15 cellular contexts compared by ENCODE assay signal in genomic region chr3:44885618-44886017, GRCh38. TPM values are rescaled to one million over a fixed set of nuclear protein-coding genes. Genes with fewer than 3 reads are reported as not detected.
DNase-seq lines count a peak whose midpoint lies in the region; ATAC-seq and TF ChIP-seq lines count a peak whose summit lies in the region.
"Had no signal": no experiment of that assay in that cellular context is flagged by ENCODE, and none has a peak within 500 bp of the region (broad histone marks: within the 10 kb centered on the region; RNA-seq: fewer than 3 reads in every experiment).

No MANE protein-coding gene starts in this region.

- peak overlapping the region; percentile 100 for H3K27ac ChIP-seq in RWPE2 (ENCODE audit: poor library complexity, severe bottlenecking)

- DNase-seq in activated CD8-positive, alpha-beta T cell treated with anti-CD3 and anti-CD28 coated beads for 36 hours = no peak
- DNase-seq in activated CD8-positive, alpha-beta T cell treated with anti-CD3 and anti-CD28 coated beads, Interleukin-2, amount 10 ng/mL, durations not matched to agents 7 days and 5 days = no peak
- DNase-seq in RWPE2 (ENCODE audit: low spot score) = peak; percentile 95
- peak; percentile 89 for DNase-seq in fibroblast of peridontal ligament (ENCODE audit: extremely low read depth)
- DNase-seq in smooth muscle cell of the brain vasculature (ENCODE audit: low read depth, low spot score) = peak; percentile 84
- DNase-seq in HuH-7 (ENCODE audit: low spot score) = no peak
- DNase-seq in NCI-H187 (lab: John Stamatoyannopoulos, UW) = no peak
- DNase-seq: activated CD4-positive, alpha-beta T cell treated with anti-CD3 and anti-CD28 coated beads, Interleukin-2, amount 50 U/mL, for 48 hours; AML-193; caudate nucleus; immature natural killer cell; KG1; OCI-M1; right cardiac atrium had no signal

- H3K9me3 ChIP-seq in RWPE2 (ENCODE audit: severe bottlenecking) = no peaks in the 10 kb centered on the region

- CTCF ChIA-PET in activated CD8-positive, alpha-beta T cell treated with anti-CD3 and anti-CD28 coated beads for 36 hours (lab: Charles Lee) = no interaction called here
- CTCF ChIA-PET in activated CD8-positive, alpha-beta T cell treated with anti-CD3 and anti-CD28 coated beads, Interleukin-2, amount 10 ng/mL, durations not matched to agents 7 days and 5 days (lab: Charles Lee) = interaction anchor here (1.1 kb wide), 1 partner anchor 29 kb away, joined by 5 read pairs; no protein-coding TSS in a partner anchor

- peak; percentile 55 for ATAC-seq in activated CD8-positive, alpha-beta T cell treated with anti-CD3 and anti-CD28 coated beads for 36 hours
- ATAC-seq in activated CD8-positive, alpha-beta T cell treated with anti-CD3 and anti-CD28 coated beads, Interleukin-2, amount 10 ng/mL, durations not matched to agents 7 days and 5 days = no peak
- ATAC-seq in RWPE2 (ENCODE audit: low read depth) (peak; percentile 63), HG03097 (IDR thresholded peaks at IDR 0.05; ENCODE audit: low FRiP score, unreplicated experiment) (no peak)

- H3K27me3 Mint-ChIP-seq in activated CD8-positive, alpha-beta T cell treated with anti-CD3 and anti-CD28 coated beads for 36 hours = peaks cover 10% of the 10 kb centered on the region
- H3K27me3 Mint-ChIP-seq in activated CD8-positive, alpha-beta T cell treated with anti-CD3 and anti-CD28 coated beads, Interleukin-2, amount 10 ng/mL, durations not matched to agents 7 days and 5 days (ENCODE audit: low read depth) = peaks cover 6% of the 10 kb centered on the region

- H3K4me1 Mint-ChIP-seq in activated CD8-positive, alpha-beta T cell treated with anti-CD3 and anti-CD28 coated beads for 36 hours (ENCODE audit: low read depth) = no peaks in the 10 kb centered on the region
- no peaks in the 10 kb centered on the region for H3K4me1 Mint-ChIP-seq in activated CD8-positive, alpha-beta T cell treated with anti-CD3 and anti-CD28 coated beads, Interleukin-2, amount 10 ng/mL, durations not matched to agents 7 days and 5 days (ENCODE audit: low read depth)
- H3K4me1 Mint-ChIP-seq: immature natural killer cell had no signal

- no peaks in the 10 kb centered on the region for H3K27me3 ChIP-seq in RWPE2 (ENCODE audit: insufficient read depth, poor library complexity, severe bottlenecking)

- no peak overlapping the region for H3K27ac Mint-ChIP-seq in activated CD8-positive, alpha-beta T cell treated with anti-CD3 and anti-CD28 coated beads for 36 hours
- H3K27ac Mint-ChIP-seq in activated CD8-positive, alpha-beta T cell treated with anti-CD3 and anti-CD28 coated beads, Interleukin-2, amount 10 ng/mL, durations not matched to agents 7 days and 5 days = no peak overlapping the region
- H3K27ac Mint-ChIP-seq: immature natural killer cell had no signal

- H3K36me3 Mint-ChIP-seq in activated CD8-positive, alpha-beta T cell treated with anti-CD3 and anti-CD28 coated beads for 36 hours (ENCODE audit: low read depth) = no peaks in the 10 kb centered on the region
- no peaks in the 10 kb centered on the region for H3K36me3 Mint-ChIP-seq in activated CD8-positive, alpha-beta T cell treated with anti-CD3 and anti-CD28 coated beads, Interleukin-2, amount 10 ng/mL, durations not matched to agents 7 days and 5 days (ENCODE audit: low read depth)
- H3K36me3 Mint-ChIP-seq: immature natural killer cell had no signal

- H3K4me3 ChIP-seq in RWPE2 (ENCODE audit: severe bottlenecking) = no peak overlapping the region

- no peaks in the 10 kb centered on the region for H3K9me3 Mint-ChIP-seq in activated CD8-positive, alpha-beta T cell treated with anti-CD3 and anti-CD28 coated beads for 36 hours
- no peaks in the 10 kb centered on the region for H3K9me3 Mint-ChIP-seq in activated CD8-positive, alpha-beta T cell treated with anti-CD3 and anti-CD28 coated beads, Interleukin-2, amount 10 ng/mL, durations not matched to agents 7 days and 5 days (ENCODE audit: insufficient read depth)
- H3K9me3 Mint-ChIP-seq: immature natural killer cell had no signal

- POLR2A ChIA-PET in activated CD8-positive, alpha-beta T cell treated with anti-CD3 and anti-CD28 coated beads for 36 hours (lab: Charles Lee) = no interaction called here
- POLR2A ChIA-PET in activated CD8-positive, alpha-beta T cell treated with anti-CD3 and anti-CD28 coated beads, Interleukin-2, amount 10 ng/mL, durations not matched to agents 7 days and 5 days (lab: Charles Lee) = no interaction called here

- no peak overlapping the region for H3K4me3 Mint-ChIP-seq in activated CD8-positive, alpha-beta T cell treated with anti-CD3 and anti-CD28 coated beads for 36 hours
- no peak overlapping the region for H3K4me3 Mint-ChIP-seq in activated CD8-positive, alpha-beta T cell treated with anti-CD3 and anti-CD28 coated beads, Interleukin-2, amount 10 ng/mL, durations not matched to agents 7 days and 5 days
- H3K4me3 Mint-ChIP-seq: immature natural killer cell had no signal

- TF ChIP-seq CTCF in activated CD8-positive, alpha-beta T cell treated with anti-CD3 and anti-CD28 coated beads for 36 hours (IDR thresholded peaks at IDR 0.05) = no peak
- no peak for TF ChIP-seq CTCF in RWPE2 (IDR thresholded peaks at IDR 0.05; ENCODE audit: poor library complexity, severe bottlenecking)

- H3K4me1 ChIP-seq in RWPE2 (ENCODE audit: insufficient read depth, poor library complexity, severe bottlenecking) = peaks cover 42% of the 10 kb centered on the region

- H3K36me3 ChIP-seq in RWPE2 (ENCODE audit: low read depth) = no peaks in the 10 kb centered on the region

- intact Hi-C loops in activated CD8-positive, alpha-beta T cell treated with anti-CD3 and anti-CD28 coated beads for 36 hours (cut with micrococcal nuclease) = no loop called here

RNA-seq across cellular contexts. Expression of gene TGM4, which starts 11.2 kb away (rescaled TPM):
- not detected for total RNA-seq in activated CD8-positive, alpha-beta T cell treated with anti-CD3 and anti-CD28 coated beads for 36 hours
- not detected for total RNA-seq in activated CD8-positive, alpha-beta T cell treated with anti-CD3 and anti-CD28 coated beads, Interleukin-2, amount 10 ng/mL, durations not matched to agents 7 days and 5 days
- total RNA-seq: right cardiac atrium had no signal

RNA-seq across cellular contexts. Expression of gene TMEM42, which starts 23.9 kb away (rescaled TPM):
- total RNA-seq in activated CD8-positive, alpha-beta T cell treated with anti-CD3 and anti-CD28 coated beads for 36 hours = 10 to 100 TPM; 11.3 to 11.8 TPM
- total RNA-seq in activated CD8-positive, alpha-beta T cell treated with anti-CD3 and anti-CD28 coated beads, Interleukin-2, amount 10 ng/mL, durations not matched to agents 7 days and 5 days = 1 to 10 TPM; 8.4 TPM

Comparison
In these comparisons a context has a peak if more than half of its experiments do, and no peak if none do; other contexts are left out.
1. ATAC-seq: peak in activated CD8-positive, alpha-beta T cell treated with anti-CD3 and anti-CD28 coated beads for 36 hours (single experiment) and RWPE2 (single experiment); none in activated CD8-positive, alpha-beta T cell treated with anti-CD3 and anti-CD28 coated beads, Interleukin-2, amount 10 ng/mL, durations not matched to agents 7 days and 5 days (single experiment) and HG03097 (single experiment).
2. DNase-seq: peak in RWPE2 (single experiment), fibroblast of peridontal ligament (single experiment) and smooth muscle cell of the brain vasculature (single experiment); none in activated CD8-positive, alpha-beta T cell treated with anti-CD3 and anti-CD28 coated beads for 36 hours (single experiment), activated CD8-positive, alpha-beta T cell treated with anti-CD3 and anti-CD28 coated beads, Interleukin-2, amount 10 ng/mL, durations not matched to agents 7 days and 5 days (single experiment), HuH-7 (single experiment) and NCI-H187 (0 of 2).